In genomic region chr6:16760536-16761468, GRCh38 we compare ENCODE assay signal across 8 cellular contexts. TPM values are rescaled to one million over a fixed set of nuclear protein-coding genes. Genes with fewer than 3 reads are reported as not detected.
A peak's percentile ranks its signal among the peaks of the same experiment; 100 is the strongest.
DNase-seq lines count a peak whose midpoint lies in the region; ATAC-seq lines count a peak whose summit lies in the region.

Gene ATXN1, minus strand, starts transcription at chr6:16761460.

- peak; percentile 18 for ATAC-seq in left colon
- ATAC-seq in HG03378 (IDR thresholded peaks at IDR 0.05; ENCODE audit: unreplicated experiment), result no peak

- intact Hi-C loops in left colon (cut with DNase I, micrococcal nuclease), result no loop called here

- H3K27ac ChIP-seq in cingulate gyrus (ENCODE audit: low read depth, low read length), result peak within 1 kb of the TSS; percentile 89

- DNase-seq in NCI-H146 (lab: John Stamatoyannopoulos, UW) (peak; percentile 48), NCI-H146 treated with DMSO at 0.1 percent for 48 hours (lab: John Stamatoyannopoulos, UW; ENCODE audit: unreplicated experiment) (no peak), HuH-7.5 (ENCODE audit: low spot score) (peak; percentile 32), left colon (peak; percentile 72 to 75)
- peak; percentile 54 for DNase-seq in activated CD4-positive, CD25-positive, alpha-beta regulatory T cell treated with anti-CD3 and anti-CD28 coated beads, Interleukin-2, amount 50 U/mL, for 72 hours
- peak; percentile 17 for DNase-seq in stimulated activated CD4-positive, alpha-beta T cell treated with anti-CD3 and anti-CD28 coated beads, Interleukin-1b, Interleukin-23, amount 100 ng/mL, for 48 hours

RNA-seq across cellular contexts. Expression of gene ATXN1, which starts in this region (rescaled TPM):
- total RNA-seq in left colon, result 10 to 100 TPM; 26.9 to 55.1 TPM
